In genomic region chr12:114384746-114385145, GRCh38 we compare ENCODE assay signal across 23 cellular contexts. TPM values are rescaled to one million over a fixed set of nuclear protein-coding genes. Genes with fewer than 3 reads are reported as not detected.
DNase-seq lines count a peak whose midpoint lies in the region; ATAC-seq and TF ChIP-seq lines count a peak whose summit lies in the region.
"Had no signal": no experiment of that assay in that cellular context is flagged by ENCODE, and none has a peak within 500 bp of the region (broad histone marks: within the 10 kb centered on the region; RNA-seq: fewer than 3 reads in every experiment).

No MANE protein-coding gene starts in this region.

- H3K27ac ChIP-seq in left ventricle myocardium inferior (replicated peaks), result peak overlapping the region; percentile 67
- H3K27ac ChIP-seq: BLaER1, Peyer's patch had no signal

- DNase-seq in AG08395 (ENCODE audit: low spot score), result peak; percentile 72
- peak; percentile 63 for DNase-seq in GM03348 (ENCODE audit: low spot score)
- peak; percentile 36 for DNase-seq in fibroblast of mammary gland (ENCODE audit: low read depth)
- no peak for DNase-seq in left ventricle myocardium inferior
- DNase-seq in midbrain (lab: John Stamatoyannopoulos, UW), result no peak
- no peak for DNase-seq in SHP77 treated with DMSO at 0.1 percent for 48 hours (lab: John Stamatoyannopoulos, UW)
- DNase-seq: Caco-2; CD4-positive, alpha-beta T cell; DMS 273 treated with DMSO at 0.1 percent for 48 hours; DMS79 treated with DMSO at 0.1 percent for 48 hours; Kasumi-1; NCI-H1694; NCI-H2081 treated with DMSO at 0.1 percent for 48 hours; NCI-H2171 treated with DMSO at 0.1 percent for 48 hours; NCI-H526; Peyer's patch had no signal

- peaks cover 52% of the 10 kb centered on the region for H3K4me1 ChIP-seq in left ventricle myocardium inferior
- H3K4me1 ChIP-seq: BLaER1, Caco-2, Peyer's patch had no signal

- peaks cover 21% of the 10 kb centered on the region for H3K36me3 ChIP-seq in left ventricle myocardium inferior
- H3K36me3 ChIP-seq: BLaER1, Peyer's patch had no signal

- no peaks in the 10 kb centered on the region for H3K9me3 ChIP-seq in left ventricle myocardium inferior (replicated peaks)
- H3K9me3 ChIP-seq: BLaER1, Caco-2, Peyer's patch had no signal

- no peak for ATAC-seq in HG02610 (IDR thresholded peaks at IDR 0.05; ENCODE audit: unreplicated experiment)

- H3K4me3 ChIP-seq in fibroblast of mammary gland (ENCODE audit: control insufficient read depth, low read depth, low read length), result no peak overlapping the region
- no peak overlapping the region for H3K4me3 ChIP-seq in left ventricle myocardium inferior
- H3K4me3 ChIP-seq: BLaER1, Peyer's patch had no signal

- H3K27me3 ChIP-seq in left ventricle myocardium inferior (ENCODE audit: low read depth), result no peaks in the 10 kb centered on the region
- H3K27me3 ChIP-seq: Peyer's patch had no signal

- TF ChIP-seq CTCF in fibroblast of mammary gland (conservative IDR thresholded peaks at IDR 0.05; ENCODE audit: control insufficient read depth, insufficient read depth, low read depth, low read length) (no peak), left ventricle myocardium inferior (IDR thresholded peaks at IDR 0.05; ENCODE audit: borderline replicate concordance) (no peak)

- intact Hi-C loops in left ventricle myocardium inferior (cut with micrococcal nuclease), result no loop called here

RNA-seq across cellular contexts. Expression of gene TBX5, which starts 21.2 kb away (rescaled TPM):
- total RNA-seq in left ventricle myocardium inferior, result 75.1 TPM
- total RNA-seq: A172; Caco-2; CD4-positive, alpha-beta T cell; H4; MCF 10A; OCI-LY7; Peyer's patch; SK-MEL-5 had no signal

Comparison
In these comparisons a context has a peak if more than half of its experiments do, and no peak if none do; other contexts are left out.
1. DNase-seq: peak in AG08395 (single experiment), GM03348 (single experiment) and fibroblast of mammary gland (single experiment); none in left ventricle myocardium inferior (single experiment), midbrain (single experiment) and SHP77 treated with DMSO at 0.1 percent for 48 hours (single experiment).